Comparison of ENCODE assay signal across 32 cellular contexts in the genomic region with DNA sequence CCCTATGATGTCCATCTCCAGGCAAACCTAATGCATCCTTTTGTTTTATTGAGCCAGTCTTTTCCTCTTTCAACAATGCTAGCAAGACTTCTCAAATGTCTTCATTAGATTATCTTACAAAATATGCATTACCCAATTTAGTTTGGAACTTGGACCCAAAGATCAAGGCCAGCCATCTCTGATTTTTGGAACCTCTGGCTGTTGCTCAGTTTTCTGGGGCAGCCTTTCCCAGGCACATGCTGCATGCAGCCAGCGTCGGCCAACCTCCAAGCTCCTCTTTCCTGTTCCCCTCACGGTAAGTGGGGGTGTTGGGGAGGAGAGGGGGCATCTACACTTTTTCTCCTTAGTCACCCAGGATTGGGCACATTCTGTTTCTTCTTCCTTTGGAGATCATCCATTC.
A peak's percentile ranks its signal among the peaks of the same experiment; 100 is the strongest.
DNase-seq lines count a peak whose midpoint lies in the region; ATAC-seq and FAIRE-seq lines count a peak whose summit lies in the region.
"Had no signal": no experiment of that assay in that cellular context is flagged by ENCODE, and none has a peak within 500 bp of the region (broad histone marks: within the 10 kb centered on the region; RNA-seq: fewer than 3 reads in every experiment).

No MANE protein-coding gene starts in this region.

- no peaks in the 10 kb centered on the region for H3K27me3 Mint-ChIP-seq in activated T-cell treated with anti-CD3 and anti-CD28 coated beads, Interleukin-2, amount 50 U/mL, for 24 hours
- H3K27me3 Mint-ChIP-seq in activated naive CD8-positive, alpha-beta T cell = no peaks in the 10 kb centered on the region
- no peaks in the 10 kb centered on the region for H3K27me3 Mint-ChIP-seq in naive thymus-derived CD4-positive, alpha-beta T cell
- H3K27me3 Mint-ChIP-seq: effector memory CD8-positive, alpha-beta T cell had no signal

- H3K36me3 Mint-ChIP-seq in activated T-cell treated with anti-CD3 and anti-CD28 coated beads, Interleukin-2, amount 50 U/mL, for 24 hours (ENCODE audit: low read depth) = peaks cover 38% of the 10 kb centered on the region
- peaks cover 8% of the 10 kb centered on the region for H3K36me3 Mint-ChIP-seq in activated naive CD8-positive, alpha-beta T cell
- H3K36me3 Mint-ChIP-seq in naive thymus-derived CD4-positive, alpha-beta T cell = peaks cover 3 to 34% (median 18%) of the 10 kb centered on the region in 5 donors

- no peaks in the 10 kb centered on the region for H3K9me3 Mint-ChIP-seq in activated T-cell treated with anti-CD3 and anti-CD28 coated beads, Interleukin-2, amount 50 U/mL, for 24 hours
- H3K9me3 Mint-ChIP-seq in activated naive CD8-positive, alpha-beta T cell (ENCODE audit: low read depth) = no peaks in the 10 kb centered on the region
- peaks cover 0 to 2% (median 0%) of the 10 kb centered on the region in 11 donors for H3K9me3 Mint-ChIP-seq in naive thymus-derived CD4-positive, alpha-beta T cell
- H3K9me3 Mint-ChIP-seq: effector memory CD8-positive, alpha-beta T cell; nephron progenitor cell had no signal

- POLR2A ChIA-PET in naive thymus-derived CD4-positive, alpha-beta T cell (lab: Charles Lee) = no interaction called here

- intact Hi-C loops in naive thymus-derived CD4-positive, alpha-beta T cell (cut with micrococcal nuclease) = loop anchor here (2.0 to 5.0 kb wide), 2 partner anchors 23 to 51 kb away; no protein-coding TSS in a partner anchor

- no peaks in the 10 kb centered on the region for H3K27me3 ChIP-seq in naive thymus-derived CD4-positive, alpha-beta T cell (ENCODE audit: control insufficient read depth in 2 of 2, insufficient read depth in 2 of 2, low read length in 2 of 2)
- H3K27me3 ChIP-seq: BE2C, cardiac muscle cell, colonic mucosa, heart left ventricle, SJSA1, tibial nerve had no signal

- H3K9me3 ChIP-seq in KOPT-K1 (ENCODE audit: insufficient read depth, low read length, poor library complexity, severe bottlenecking) = no peaks in the 10 kb centered on the region
- H3K9me3 ChIP-seq in naive thymus-derived CD4-positive, alpha-beta T cell (ENCODE audit: control insufficient read depth in 2 of 3, low read length in 3 of 3) = no peaks in the 10 kb centered on the region
- H3K9me3 ChIP-seq: BE2C, Caco-2, colonic mucosa, heart left ventricle, SJSA1, tibial nerve had no signal

- H3K36me3 ChIP-seq in KOPT-K1 (ENCODE audit: insufficient read depth, low read length) = peaks cover 13% of the 10 kb centered on the region
- H3K36me3 ChIP-seq in naive thymus-derived CD4-positive, alpha-beta T cell (ENCODE audit: control insufficient read depth in 2 of 3, insufficient read depth in 3 of 3, low read length in 3 of 3) = peaks cover 0 to 7% (median 0%) of the 10 kb centered on the region in 3 experiments
- H3K36me3 ChIP-seq: cardiac muscle cell, colonic mucosa, heart left ventricle, SJSA1, tibial nerve had no signal

- FAIRE-seq in frontal cortex (lab: Jason Lieb, UNC) = no peak
- FAIRE-seq: H54 had no signal

- H3K27ac Mint-ChIP-seq in activated T-cell treated with anti-CD3 and anti-CD28 coated beads, Interleukin-2, amount 50 U/mL, for 24 hours = peak overlapping the region; percentile 80
- H3K27ac Mint-ChIP-seq in activated naive CD8-positive, alpha-beta T cell = peak overlapping the region; percentile 24
- peak overlapping the region in 8 of 9 donors; percentile 28 to 68 (median 55) for H3K27ac Mint-ChIP-seq in naive thymus-derived CD4-positive, alpha-beta T cell
- H3K27ac Mint-ChIP-seq: effector memory CD8-positive, alpha-beta T cell; nephron progenitor cell had no signal

- ATAC-seq in naive thymus-derived CD4-positive, alpha-beta T cell = no peak
- ATAC-seq: effector memory CD8-positive, alpha-beta T cell; heart left ventricle had no signal

- peak overlapping the region; percentile 35 for H3K27ac ChIP-seq in KOPT-K1 (ENCODE audit: low read depth, low read length, poor library complexity, severe bottlenecking)
- H3K27ac ChIP-seq in naive thymus-derived CD4-positive, alpha-beta T cell (ENCODE audit: low read depth, low read length) = no peak overlapping the region
- H3K27ac ChIP-seq: cardiac muscle cell, colonic mucosa, heart left ventricle, SJSA1, tibial nerve, VCaP had no signal

- peaks cover 0 to 40% of the 10 kb centered on the region in 2 donors for H3K4me1 ChIP-seq in naive thymus-derived CD4-positive, alpha-beta T cell (ENCODE audit: control insufficient read depth in 2 of 2, insufficient read depth in 2 of 2, low read length in 2 of 2)
- H3K4me1 ChIP-seq: colonic mucosa had no signal

- CTCF ChIA-PET in naive thymus-derived CD4-positive, alpha-beta T cell (lab: Charles Lee) = no interaction called here

- no peak overlapping the region for H3K4me3 Mint-ChIP-seq in activated T-cell treated with anti-CD3 and anti-CD28 coated beads, Interleukin-2, amount 50 U/mL, for 24 hours
- H3K4me3 Mint-ChIP-seq in activated naive CD8-positive, alpha-beta T cell = no peak overlapping the region
- peak overlapping the region in 4 of 10 donors; percentile 17 to 58 (median 42) for H3K4me3 Mint-ChIP-seq in naive thymus-derived CD4-positive, alpha-beta T cell
- H3K4me3 Mint-ChIP-seq: effector memory CD8-positive, alpha-beta T cell; nephron progenitor cell had no signal

- peaks cover 72% of the 10 kb centered on the region for H3K4me1 Mint-ChIP-seq in activated T-cell treated with anti-CD3 and anti-CD28 coated beads, Interleukin-2, amount 50 U/mL, for 24 hours (ENCODE audit: low read depth)
- H3K4me1 Mint-ChIP-seq in activated naive CD8-positive, alpha-beta T cell (ENCODE audit: low read depth) = peaks cover 71% of the 10 kb centered on the region
- peaks cover 33 to 94% (median 85%) of the 10 kb centered on the region in 7 donors for H3K4me1 Mint-ChIP-seq in naive thymus-derived CD4-positive, alpha-beta T cell
- H3K4me1 Mint-ChIP-seq: nephron progenitor cell had no signal

- no peak overlapping the region for H3K4me3 ChIP-seq in naive thymus-derived CD4-positive, alpha-beta T cell (ENCODE audit: low read length)
- H3K4me3 ChIP-seq: cardiac muscle cell, colonic mucosa, heart left ventricle, lung, SJSA1, tibial nerve had no signal

- no peak for DNase-seq in activated T-cell treated with anti-CD3 and anti-CD28 coated beads, Interleukin-2, amount 50 U/mL, for 24 hours
- DNase-seq in activated T-cell treated with anti-CD3 and anti-CD28 coated beads, Interleukin-2, amount 50 U/mL, for 1 hour = no peak
- DNase-seq in naive thymus-derived CD4-positive, alpha-beta T cell = no peak
- DNase-seq in NOMO-1 treated with dmso at 0.1 percent for 144 hours (lab: John Stamatoyannopoulos, UW; ENCODE audit: unreplicated experiment) (no peak), frontal cortex (ENCODE audit: low spot score in 2 of 2) (no peak), T-helper 9 cell (no peak)
- DNase-seq: ACHN; activated CD4-positive, alpha-beta T cell treated with anti-CD3 and anti-CD28 coated beads, Interleukin-2, amount 50 U/mL, for 1 hour; activated naive CD4-positive, alpha-beta T cell; aorta; BE2C; Caco-2; colonic mucosa; DMS79; effector memory CD8-positive, alpha-beta T cell; erythroblast; GDM1; heart left ventricle; Karpas-422; kidney glomerular epithelial cell; NCI-H1436; NCI-H2107; NCI-H748 treated with DMSO at 0.1 percent for 48 hours; nephron progenitor cell had no signal

Comparison
In these comparisons a context has a peak if more than half of its experiments do, and no peak if none do; other contexts are left out.
1. H3K27ac Mint-ChIP-seq: peak in every context shown above with its lines; median percentile 80 in activated T-cell treated with anti-CD3 and anti-CD28 coated beads, Interleukin-2, amount 50 U/mL, for 24 hours; 55 in naive thymus-derived CD4-positive, alpha-beta T cell; 24 in activated naive CD8-positive, alpha-beta T cell.